ENCODE assay signal across 9 cellular contexts in the genomic region with DNA sequence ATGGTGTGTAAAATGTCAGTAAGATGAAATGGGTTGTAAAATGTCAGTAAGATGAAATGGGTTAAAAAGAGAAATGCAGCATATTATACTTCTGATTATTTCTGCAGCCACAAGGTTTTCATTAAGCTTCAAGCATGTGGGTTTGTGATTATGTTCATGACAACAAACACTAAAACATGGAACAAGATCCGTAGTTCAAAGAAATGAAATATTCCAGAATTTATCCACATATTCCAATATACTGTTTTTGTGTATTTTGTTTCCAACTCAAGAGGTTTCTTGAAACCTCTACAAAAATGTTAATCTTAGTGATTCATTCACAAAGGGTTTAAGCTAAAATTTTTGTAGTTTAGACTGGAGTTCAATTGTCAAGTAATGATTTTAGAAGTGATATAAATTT.
"Had no signal": no experiment of that assay in that cellular context is flagged by ENCODE, and none has a peak within 500 bp of the region (broad histone marks: within the 10 kb centered on the region; RNA-seq: fewer than 3 reads in every experiment).

No MANE protein-coding gene starts in this region.

- FAIRE-seq: HTR-8/SVneo had no signal

- H3K9ac ChIP-seq: GM23248 had no signal

- H3K4me3 ChIP-seq: GM23248, HAP-1 had no signal

- ATAC-seq: HCT116 had no signal

- H3K9me3 ChIP-seq: HAP-1 had no signal

- DNase-seq: GM23248, GOT3, H7, HFFc6, IMR-90, KBM-7 had no signal

- H3K4me1 ChIP-seq: HAP-1 had no signal

- H3K36me3 ChIP-seq: HAP-1 had no signal
